ENCODE assay signal across 20 cellular contexts in genomic region chr6:47567586-47567985, GRCh38.
DNase-seq lines count a peak whose midpoint lies in the region; ATAC-seq and TF ChIP-seq lines count a peak whose summit lies in the region.
"Had no signal": no experiment of that assay in that cellular context is flagged by ENCODE, and none has a peak within 500 bp of the region (broad histone marks: within the 10 kb centered on the region; RNA-seq: fewer than 3 reads in every experiment).

No MANE protein-coding gene starts in this region.

- in situ Hi-C loops in Panc1 (cut with HindIII; ENCODE audit: low pct_unique_long_range_greater_than_20kb, low sequenced_read_pairs), result no loop called here

- no peak overlapping the region for H3K27ac ChIP-seq in Panc1 (ENCODE audit: low read length)
- H3K27ac ChIP-seq: 22Rv1, BLaER1, C4-2B had no signal

- intact Hi-C loops in Panc1 (cut with micrococcal nuclease; ENCODE audit: unreplicated experiment), result no loop called here

- no peaks in the 10 kb centered on the region for H3K4me1 ChIP-seq in Panc1 (ENCODE audit: control insufficient read depth, insufficient read depth, low read length)
- H3K4me1 ChIP-seq: BLaER1, Caco-2 had no signal

- H3K27me3 ChIP-seq in Panc1 (ENCODE audit: control insufficient read depth, insufficient read depth, low read length), result no peaks in the 10 kb centered on the region
- H3K27me3 ChIP-seq: BLaER1 had no signal

- TSS peak; percentile 13 for BruUV-seq in Panc1 (replicated peaks; lab: Mats Ljungman, UMichigan)

- CTCF ChIA-PET in Panc1 (lab: Charles Lee), result no interaction called here

- H3K36me3 ChIP-seq in Panc1 (ENCODE audit: control insufficient read depth, insufficient read depth, low read length), result no peaks in the 10 kb centered on the region; the same call in 1 of the 2 replicates

- TF ChIP-seq CTCF in Panc1 (IDR thresholded peaks at IDR 0.05), result no peak

- H3K4me3 ChIP-seq in Panc1 (ENCODE audit: low read depth in 2 of 2, low read length in 2 of 2), result no peak overlapping the region
- H3K4me3 ChIP-seq: BLaER1, GM12878 had no signal

- DNase-seq in EH (ENCODE audit: low read depth) (peak; percentile 18), Panc1 (ENCODE audit: low read depth, low spot score) (no peak), putamen (ENCODE audit: low spot score) (no peak)
- DNase-seq: Caco-2; CD4-positive, CD25-positive, alpha-beta regulatory T cell; CD8-positive, alpha-beta T cell; DMS153; DND-41; EL; GDM1; GOT3; H7; HCEC 1CT had no signal

- ATAC-seq in Panc1 (no peak), SK-N-SH treated with all-trans-retinoic acid at 6 μM for 48 hours (peak; percentile 91), GM19351 (IDR thresholded peaks at IDR 0.05; ENCODE audit: unreplicated experiment) (no peak), HG03139 (IDR thresholded peaks at IDR 0.05; ENCODE audit: unreplicated experiment) (no peak)
- ATAC-seq: CD8-positive, alpha-beta T cell; GM12878 had no signal

- H3K9me3 ChIP-seq in Panc1 (ENCODE audit: control insufficient read depth, insufficient read depth, low read depth, low read length), result no peaks in the 10 kb centered on the region
- H3K9me3 ChIP-seq: Caco-2 had no signal

- POLR2A ChIA-PET in Panc1 (lab: Charles Lee), result interaction anchor here (0.6 kb wide), 1 partner anchor 14 kb away, joined by 3 read pairs; no protein-coding TSS in a partner anchor

TF ChIP-seq in SK-N-SH treated with all-trans-retinoic acid at 6 μM for 48 hours, 23 proteins besides CTCF, POLR2A, EP300 and RAD21:
- TF ChIP-seq ESRRG (CRISPR knock-in tag; IDR thresholded peaks at IDR 0.05) (no peak), RARB (CRISPR knock-in tag; IDR thresholded peaks at IDR 0.05) (no peak), ZFP3 (CRISPR knock-in tag; IDR thresholded peaks at IDR 0.05) (no peak), CSRNP3 (CRISPR knock-in tag; IDR thresholded peaks at IDR 0.05) (peak; percentile 68; the same call in 1 of the 2 replicates), CREB5 (CRISPR knock-in tag; IDR thresholded peaks at IDR 0.05; ENCODE audit: low read depth) (no peak), SNAI2 (CRISPR knock-in tag; IDR thresholded peaks at IDR 0.05) (no peak), PPARA (CRISPR knock-in tag; IDR thresholded peaks at IDR 0.05; ENCODE audit: borderline replicate concordance) (no peak), OSR1 (CRISPR knock-in tag; IDR thresholded peaks at IDR 0.05) (no peak), TCF4 (CRISPR knock-in tag; IDR thresholded peaks at IDR 0.05; ENCODE audit: borderline replicate concordance) (0 out of 2 replicates have a peak, but pooled peaks have one; percentile 24), ZNF565 (CRISPR knock-in tag; conservative IDR thresholded peaks at IDR 0.05; ENCODE audit: low read depth) (no peak), CSDC2 (CRISPR knock-in tag; IDR thresholded peaks at IDR 0.05) (no peak), ZNF8 (CRISPR knock-in tag; IDR thresholded peaks at IDR 0.05) (no peak), POU6F1 (CRISPR knock-in tag; IDR thresholded peaks at IDR 0.05; ENCODE audit: borderline replicate concordance, low read depth) (no peak), ARNTL (CRISPR knock-in tag; IDR thresholded peaks at IDR 0.05; ENCODE audit: borderline replicate concordance, low read depth) (no peak), ZFP30 (CRISPR knock-in tag; IDR thresholded peaks at IDR 0.05) (no peak), TOX (CRISPR knock-in tag; IDR thresholded peaks at IDR 0.05; ENCODE audit: borderline replicate concordance) (no peak), BACH2 (CRISPR knock-in tag; IDR thresholded peaks at IDR 0.05; ENCODE audit: borderline replicate concordance) (no peak), ZNF70 (CRISPR knock-in tag; IDR thresholded peaks at IDR 0.05) (no peak), GLIS3 (CRISPR knock-in tag; IDR thresholded peaks at IDR 0.05) (no peak), ZC3H10 (CRISPR knock-in tag; IDR thresholded peaks at IDR 0.05) (peak; percentile 56; the same call in 1 of the 2 replicates), PATZ1 (CRISPR knock-in tag; IDR thresholded peaks at IDR 0.05; ENCODE audit: borderline replicate concordance) (no peak), TSHZ2 (CRISPR knock-in tag; IDR thresholded peaks at IDR 0.05) (peak; percentile 77), ISL1 (CRISPR knock-in tag; IDR thresholded peaks at IDR 0.05) (peak; percentile 89)
